Comparison of ENCODE assay signal across 2 cellular contexts in genomic region chr5:158740358-158740757, GRCh38.
TF ChIP-seq lines count a peak whose summit lies in the region.

No MANE protein-coding gene starts in this region.

TF ChIP-seq in SK-N-SH treated with all-trans-retinoic acid at 6 μM for 48 hours, 23 proteins besides CTCF, POLR2A, EP300 and RAD21 (continued from another document):
- TF ChIP-seq, protein P1, sequence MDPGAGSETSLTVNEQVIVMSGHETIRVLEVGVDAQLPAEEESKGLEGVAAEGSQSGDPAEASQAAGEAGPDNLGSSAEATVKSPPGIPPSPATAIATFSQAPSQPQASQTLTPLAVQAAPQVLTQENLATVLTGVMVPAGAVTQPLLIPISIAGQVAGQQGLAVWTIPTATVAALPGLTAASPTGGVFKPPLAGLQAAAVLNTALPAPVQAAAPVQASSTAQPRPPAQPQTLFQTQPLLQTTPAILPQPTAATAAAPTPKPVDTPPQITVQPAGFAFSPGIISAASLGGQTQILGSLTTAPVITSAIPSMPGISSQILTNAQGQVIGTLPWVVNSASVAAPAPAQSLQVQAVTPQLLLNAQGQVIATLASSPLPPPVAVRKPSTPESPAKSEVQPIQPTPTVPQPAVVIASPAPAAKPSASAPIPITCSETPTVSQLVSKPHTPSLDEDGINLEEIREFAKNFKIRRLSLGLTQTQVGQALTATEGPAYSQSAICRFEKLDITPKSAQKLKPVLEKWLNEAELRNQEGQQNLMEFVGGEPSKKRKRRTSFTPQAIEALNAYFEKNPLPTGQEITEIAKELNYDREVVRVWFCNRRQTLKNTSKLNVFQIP (CRISPR knock-in tag; IDR thresholded peaks at IDR 0.05; ENCODE audit: borderline replicate concordance, low read depth): no peak
- TF ChIP-seq, protein P2, sequence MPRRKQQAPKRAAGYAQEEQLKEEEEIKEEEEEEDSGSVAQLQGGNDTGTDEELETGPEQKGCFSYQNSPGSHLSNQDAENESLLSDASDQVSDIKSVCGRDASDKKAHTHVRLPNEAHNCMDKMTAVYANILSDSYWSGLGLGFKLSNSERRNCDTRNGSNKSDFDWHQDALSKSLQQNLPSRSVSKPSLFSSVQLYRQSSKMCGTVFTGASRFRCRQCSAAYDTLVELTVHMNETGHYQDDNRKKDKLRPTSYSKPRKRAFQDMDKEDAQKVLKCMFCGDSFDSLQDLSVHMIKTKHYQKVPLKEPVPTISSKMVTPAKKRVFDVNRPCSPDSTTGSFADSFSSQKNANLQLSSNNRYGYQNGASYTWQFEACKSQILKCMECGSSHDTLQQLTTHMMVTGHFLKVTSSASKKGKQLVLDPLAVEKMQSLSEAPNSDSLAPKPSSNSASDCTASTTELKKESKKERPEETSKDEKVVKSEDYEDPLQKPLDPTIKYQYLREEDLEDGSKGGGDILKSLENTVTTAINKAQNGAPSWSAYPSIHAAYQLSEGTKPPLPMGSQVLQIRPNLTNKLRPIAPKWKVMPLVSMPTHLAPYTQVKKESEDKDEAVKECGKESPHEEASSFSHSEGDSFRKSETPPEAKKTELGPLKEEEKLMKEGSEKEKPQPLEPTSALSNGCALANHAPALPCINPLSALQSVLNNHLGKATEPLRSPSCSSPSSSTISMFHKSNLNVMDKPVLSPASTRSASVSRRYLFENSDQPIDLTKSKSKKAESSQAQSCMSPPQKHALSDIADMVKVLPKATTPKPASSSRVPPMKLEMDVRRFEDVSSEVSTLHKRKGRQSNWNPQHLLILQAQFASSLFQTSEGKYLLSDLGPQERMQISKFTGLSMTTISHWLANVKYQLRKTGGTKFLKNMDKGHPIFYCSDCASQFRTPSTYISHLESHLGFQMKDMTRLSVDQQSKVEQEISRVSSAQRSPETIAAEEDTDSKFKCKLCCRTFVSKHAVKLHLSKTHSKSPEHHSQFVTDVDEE (CRISPR knock-in tag; IDR thresholded peaks at IDR 0.05): peak; percentile 52; the same call in 1 of the 2 replicates
- peak; percentile 83 for TF ChIP-seq ISL1 (CRISPR knock-in tag; IDR thresholded peaks at IDR 0.05)
TF ChIP-seq in SK-N-SH treated with all-trans-retinoic acid at 6 μM for 48 hours: peak in this region for 3.

TF ChIP-seq in SK-N-SH, 30 proteins besides CTCF, POLR2A, EP300 and RAD21 (continued from another document):
- TF ChIP-seq, protein P3, sequence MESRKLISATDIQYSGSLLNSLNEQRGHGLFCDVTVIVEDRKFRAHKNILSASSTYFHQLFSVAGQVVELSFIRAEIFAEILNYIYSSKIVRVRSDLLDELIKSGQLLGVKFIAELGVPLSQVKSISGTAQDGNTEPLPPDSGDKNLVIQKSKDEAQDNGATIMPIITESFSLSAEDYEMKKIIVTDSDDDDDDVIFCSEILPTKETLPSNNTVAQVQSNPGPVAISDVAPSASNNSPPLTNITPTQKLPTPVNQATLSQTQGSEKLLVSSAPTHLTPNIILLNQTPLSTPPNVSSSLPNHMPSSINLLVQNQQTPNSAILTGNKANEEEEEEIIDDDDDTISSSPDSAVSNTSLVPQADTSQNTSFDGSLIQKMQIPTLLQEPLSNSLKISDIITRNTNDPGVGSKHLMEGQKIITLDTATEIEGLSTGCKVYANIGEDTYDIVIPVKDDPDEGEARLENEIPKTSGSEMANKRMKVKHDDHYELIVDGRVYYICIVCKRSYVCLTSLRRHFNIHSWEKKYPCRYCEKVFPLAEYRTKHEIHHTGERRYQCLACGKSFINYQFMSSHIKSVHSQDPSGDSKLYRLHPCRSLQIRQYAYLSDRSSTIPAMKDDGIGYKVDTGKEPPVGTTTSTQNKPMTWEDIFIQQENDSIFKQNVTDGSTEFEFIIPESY (IDR thresholded peaks at IDR 0.05; ENCODE audit: borderline replicate concordance, low read depth): no peak
- TF ChIP-seq FOXJ3 (CRISPR knock-in tag; IDR thresholded peaks at IDR 0.05): no peak
- TF ChIP-seq NRF1 (IDR thresholded peaks at IDR 0.05; ENCODE audit: low read depth, low read length): no peak
- TF ChIP-seq, protein P4, sequence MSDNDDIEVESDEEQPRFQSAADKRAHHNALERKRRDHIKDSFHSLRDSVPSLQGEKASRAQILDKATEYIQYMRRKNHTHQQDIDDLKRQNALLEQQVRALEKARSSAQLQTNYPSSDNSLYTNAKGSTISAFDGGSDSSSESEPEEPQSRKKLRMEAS (IDR thresholded peaks at IDR 0.05; ENCODE audit: low read depth): no peak
- no peak for TF ChIP-seq FOXM1 (IDR thresholded peaks at IDR 0.05; ENCODE audit: low read depth)
- no peak for TF ChIP-seq TAF1 (IDR thresholded peaks at IDR 0.05; ENCODE audit: borderline replicate concordance, low read depth, low read length)
- TF ChIP-seq EZH2phosphoT487 (IDR thresholded peaks at IDR 0.05; ENCODE audit: borderline replicate concordance, low read depth): no peak
- no peak for TF ChIP-seq TEAD4 (IDR thresholded peaks at IDR 0.05; ENCODE audit: borderline replicate concordance, insufficient read depth)
- no peak for TF ChIP-seq SMC3 (IDR thresholded peaks at IDR 0.05; ENCODE audit: low read depth, low read length)
- no peak for TF ChIP-seq RCOR1 (IDR thresholded peaks at IDR 0.05; ENCODE audit: low read length)
